In the genomic region with DNA sequence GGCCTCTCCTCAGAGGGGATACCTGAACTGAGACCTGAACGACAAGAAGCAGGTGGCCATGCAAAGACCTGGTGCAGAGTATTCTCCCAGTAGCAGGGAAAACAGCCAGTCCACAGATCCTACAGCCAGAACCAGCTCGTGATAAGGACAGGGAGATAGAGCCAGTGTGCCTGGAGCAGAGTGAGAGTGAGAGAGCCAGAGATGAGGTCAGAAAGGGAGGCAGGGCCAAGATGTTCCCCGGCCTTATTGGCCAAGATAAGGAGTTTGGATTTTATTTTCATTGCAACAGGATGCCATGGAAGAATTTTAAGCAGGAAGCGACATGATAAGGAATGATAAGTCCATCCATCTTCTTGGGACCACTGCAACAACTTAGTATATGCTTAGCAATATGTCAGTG, we compare ENCODE assay signal across 1 cellular context.
TF ChIP-seq lines count a peak whose summit lies in the region.

No MANE protein-coding gene starts in this region.

TF ChIP-seq in SK-N-SH, 30 proteins besides CTCF, POLR2A, EP300 and RAD21 (continued from another document):
- TF ChIP-seq FOSL2 (IDR thresholded peaks at IDR 0.05; ENCODE audit: borderline replicate concordance, low read depth) (no peak), YY1 (IDR thresholded peaks at IDR 0.05; ENCODE audit: low read depth) (no peak)
